In genomic region chr1:172941945-172942344, GRCh38 we compare ENCODE assay signal across 12 cellular contexts.
A peak's percentile ranks its signal among the peaks of the same experiment; 100 is the strongest.
DNase-seq lines count a peak whose midpoint lies in the region; ATAC-seq and TF ChIP-seq lines count a peak whose summit lies in the region.
"Had no signal": no experiment of that assay in that cellular context is flagged by ENCODE, and none has a peak within 500 bp of the region (broad histone marks: within the 10 kb centered on the region; RNA-seq: fewer than 3 reads in every experiment).

No MANE protein-coding gene starts in this region.

- H3K4me2 ChIP-seq in Karpas-422 (ENCODE audit: low read depth, low read length, poor library complexity, severe bottlenecking): no peak overlapping the region
- H3K4me2 ChIP-seq: BLaER1 had no signal

- H3K4me3 Mint-ChIP-seq in CD4-positive, alpha-beta memory T cell: no peak overlapping the region
- H3K4me3 Mint-ChIP-seq: H9 had no signal

- no peaks in the 10 kb centered on the region for H3K36me3 Mint-ChIP-seq in CD4-positive, alpha-beta memory T cell

- H3K9me3 Mint-ChIP-seq in CD4-positive, alpha-beta memory T cell: peaks cover 0 to 4% (median 0%) of the 10 kb centered on the region in 8 donors
- H3K9me3 Mint-ChIP-seq: H9 had no signal

- H3K79me2 ChIP-seq in Karpas-422 (ENCODE audit: low read length): no peaks in the 10 kb centered on the region

- H3K27me3 Mint-ChIP-seq in CD4-positive, alpha-beta memory T cell: no peaks in the 10 kb centered on the region

- H3K9me2 ChIP-seq in Karpas-422 (replicated peaks; ENCODE audit: insufficient read depth, low read length): no peaks in the 10 kb centered on the region

- intact Hi-C loops in CD4-positive, alpha-beta memory T cell (cut with micrococcal nuclease): no loop called here

- no peaks in the 10 kb centered on the region for H3K27me3 ChIP-seq in Karpas-422 (ENCODE audit: low read length)
- H3K27me3 ChIP-seq in CD4-positive, alpha-beta memory T cell (ENCODE audit: insufficient read depth, low read length): no peaks in the 10 kb centered on the region
- H3K27me3 ChIP-seq: BLaER1 had no signal

- no peaks in the 10 kb centered on the region for H3K9me3 ChIP-seq in Karpas-422 (ENCODE audit: low read length)
- no peaks in the 10 kb centered on the region for H3K9me3 ChIP-seq in CD4-positive, alpha-beta memory T cell (ENCODE audit: control insufficient read depth in 1 of 2, low read length in 2 of 2)
- H3K9me3 ChIP-seq: BLaER1 had no signal

- POLR2A ChIA-PET in CD4-positive, alpha-beta memory T cell (lab: Charles Lee; ENCODE audit: partially characterized antibody): no interaction called here

- H3K27ac ChIP-seq in Karpas-422 (ENCODE audit: low read length): no peak overlapping the region
- no peak overlapping the region for H3K27ac ChIP-seq in CD4-positive, alpha-beta memory T cell (ENCODE audit: low read depth, low read length)
- H3K27ac ChIP-seq: BLaER1 had no signal

- peaks cover 2 to 5% (median 3%) of the 10 kb centered on the region in 4 donors for H3K4me1 Mint-ChIP-seq in CD4-positive, alpha-beta memory T cell

- CTCF ChIA-PET in CD4-positive, alpha-beta memory T cell (lab: Charles Lee; ENCODE audit: partially characterized antibody): no interaction called here

- no peak overlapping the region for H3K27ac Mint-ChIP-seq in CD4-positive, alpha-beta memory T cell

- no peaks in the 10 kb centered on the region for H3K36me3 ChIP-seq in Karpas-422 (ENCODE audit: insufficient read depth, low read length)
- no peaks in the 10 kb centered on the region for H3K36me3 ChIP-seq in CD4-positive, alpha-beta memory T cell (ENCODE audit: insufficient read depth, low read length)
- H3K36me3 ChIP-seq: BLaER1 had no signal

- peak; percentile 72 for ATAC-seq in SK-N-SH treated with all-trans-retinoic acid at 6 μM for 48 hours
- no peak for ATAC-seq in HG03442 (IDR thresholded peaks at IDR 0.05; ENCODE audit: unreplicated experiment)

- H3K4me3 ChIP-seq in Karpas-422 (ENCODE audit: low read length): no peak overlapping the region
- no peak overlapping the region for H3K4me3 ChIP-seq in CD4-positive, alpha-beta memory T cell (ENCODE audit: low read length in 2 of 2)
- H3K4me3 ChIP-seq: BLaER1 had no signal

- DNase-seq in ELR (ENCODE audit: low read depth) (peak; percentile 74), Karpas-422 (no peak), T1000 (lab: John Stamatoyannopoulos, UW) (no peak)
- no peak for DNase-seq in CD4-positive, alpha-beta memory T cell
- DNase-seq: AML-193, DMS53, GOT3, H9, KBM-7 had no signal

- H3K4me1 ChIP-seq in Karpas-422 (ENCODE audit: low read length): peaks cover 10% of the 10 kb centered on the region
- peaks cover 2% of the 10 kb centered on the region for H3K4me1 ChIP-seq in CD4-positive, alpha-beta memory T cell (ENCODE audit: insufficient read depth, low read length)

- H2AFZ ChIP-seq in Karpas-422 (ENCODE audit: low read length): peak overlapping the region; percentile 17

- H3K9ac ChIP-seq in Karpas-422 (ENCODE audit: low read length): no peak overlapping the region
- H3K9ac ChIP-seq: BLaER1 had no signal

- H4K20me1 ChIP-seq in Karpas-422 (ENCODE audit: insufficient read depth, low read depth, low read length): no peaks in the 10 kb centered on the region
- H4K20me1 ChIP-seq: BLaER1 had no signal

TF ChIP-seq in SK-N-SH treated with all-trans-retinoic acid at 6 μM for 48 hours, 23 proteins besides CTCF, POLR2A, EP300 and RAD21:
- no peak for TF ChIP-seq ZFP30 (CRISPR knock-in tag; IDR thresholded peaks at IDR 0.05)
- TF ChIP-seq TOX (CRISPR knock-in tag; IDR thresholded peaks at IDR 0.05; ENCODE audit: borderline replicate concordance): no peak; the same call in 1 of the 2 replicates
- no peak for TF ChIP-seq GLIS3 (CRISPR knock-in tag; IDR thresholded peaks at IDR 0.05)
- TF ChIP-seq ZC3H10 (CRISPR knock-in tag; IDR thresholded peaks at IDR 0.05): no peak
- TF ChIP-seq ARNTL (CRISPR knock-in tag; IDR thresholded peaks at IDR 0.05; ENCODE audit: borderline replicate concordance, low read depth): no peak
